ENCODE assay signal across 1 cellular context in genomic region chr12:6779667-6780459, GRCh38.
TF ChIP-seq lines count a peak whose summit lies in the region.

No MANE protein-coding gene starts in this region.

TF ChIP-seq in HepG2, 621 proteins besides CTCF, POLR2A, EP300 and RAD21 (continued from another document and continues in another):
- peak; percentile 16; the same call in 1 of the 2 replicates for TF ChIP-seq PATZ1 (CRISPR knock-in tag; IDR thresholded peaks at IDR 0.05)
- no peak for TF ChIP-seq ZNF569 (CRISPR knock-in tag; IDR thresholded peaks at IDR 0.05; ENCODE audit: borderline replicate concordance)
- TF ChIP-seq CBX5 (CRISPR knock-in tag; IDR thresholded peaks at IDR 0.05; ENCODE audit: borderline replicate concordance): no peak
- TF ChIP-seq IKZF5 (CRISPR knock-in tag; IDR thresholded peaks at IDR 0.05): no peak
- no peak for TF ChIP-seq HHEX (CRISPR knock-in tag; IDR thresholded peaks at IDR 0.05)
- no peak for TF ChIP-seq ZBTB43 (CRISPR knock-in tag; conservative IDR thresholded peaks at IDR 0.05)
- no peak for TF ChIP-seq PRPF4 (IDR thresholded peaks at IDR 0.05; ENCODE audit: low read depth, low read length, poor library complexity, severe bottlenecking)
- TF ChIP-seq PAWR (CRISPR knock-in tag; IDR thresholded peaks at IDR 0.05; ENCODE audit: borderline replicate concordance): no peak
- TF ChIP-seq ZFP90 (CRISPR knock-in tag; IDR thresholded peaks at IDR 0.05; ENCODE audit: borderline replicate concordance): no peak
- peak; percentile 22; the same call in 1 of the 2 replicates for TF ChIP-seq MED1 (CRISPR knock-in tag; IDR thresholded peaks at IDR 0.05)
- no peak for TF ChIP-seq ZNF703 (CRISPR knock-in tag; IDR thresholded peaks at IDR 0.05; ENCODE audit: borderline replicate concordance)
- TF ChIP-seq REXO4 (CRISPR knock-in tag; IDR thresholded peaks at IDR 0.05; ENCODE audit: borderline replicate concordance): no peak
- TF ChIP-seq ZUFSP (CRISPR knock-in tag; IDR thresholded peaks at IDR 0.05; ENCODE audit: borderline replicate concordance): no peak
- TF ChIP-seq ZNF773 (CRISPR knock-in tag; IDR thresholded peaks at IDR 0.05; ENCODE audit: borderline replicate concordance): no peak
- TF ChIP-seq MZF1 (CRISPR knock-in tag; IDR thresholded peaks at IDR 0.05; ENCODE audit: borderline replicate concordance): no peak
- TF ChIP-seq ZSCAN30 (CRISPR knock-in tag; IDR thresholded peaks at IDR 0.05): no peak
- peak; percentile 88; the same call in 1 of the 2 replicates for TF ChIP-seq MTF1 (CRISPR knock-in tag; IDR thresholded peaks at IDR 0.05)
- TF ChIP-seq HIC2 (CRISPR knock-in tag; IDR thresholded peaks at IDR 0.05; ENCODE audit: low read depth): peak; percentile 67; the same call in 1 of the 2 replicates
- no peak; the same call in 1 of the 2 replicates for TF ChIP-seq ZMYM4 (CRISPR knock-in tag; IDR thresholded peaks at IDR 0.05)
- no peak for TF ChIP-seq RXRA (CRISPR knock-in tag; IDR thresholded peaks at IDR 0.05)
- TF ChIP-seq STAT5B (CRISPR knock-in tag; IDR thresholded peaks at IDR 0.05): no peak
- TF ChIP-seq E2F1 (CRISPR knock-in tag; IDR thresholded peaks at IDR 0.05): no peak
- 0 out of 2 replicates have a peak, but pooled peaks have one; percentile 27 for TF ChIP-seq BCL3 (CRISPR knock-in tag; IDR thresholded peaks at IDR 0.05)
- peak; percentile 64; the same call in 1 of the 2 replicates for TF ChIP-seq BORCS8-MEF2B (CRISPR knock-in tag; IDR thresholded peaks at IDR 0.05)
- TF ChIP-seq FOXA3 (CRISPR knock-in tag; IDR thresholded peaks at IDR 0.05): peak; percentile 5; the same call in 1 of the 2 replicates
- TF ChIP-seq MXI1 (IDR thresholded peaks at IDR 0.05; ENCODE audit: borderline replicate concordance, low read depth, low read length): peak; percentile 55; the same call in 1 of the 3 replicates
- peak; percentile 86 for TF ChIP-seq PAXIP1 (CRISPR knock-in tag; conservative IDR thresholded peaks at IDR 0.05)
- TF ChIP-seq HBP1 (CRISPR knock-in tag; IDR thresholded peaks at IDR 0.05; ENCODE audit: low read depth): no peak
- TF ChIP-seq HNRNPLL (IDR thresholded peaks at IDR 0.05; ENCODE audit: low read depth, low read length, poor library complexity, severe bottlenecking): no peak
- TF ChIP-seq ZNF589 (CRISPR knock-in tag; conservative IDR thresholded peaks at IDR 0.05): no peak
- TF ChIP-seq HOXA9 (CRISPR knock-in tag; IDR thresholded peaks at IDR 0.05; ENCODE audit: borderline replicate concordance): no peak
- no peak for TF ChIP-seq NFAT5 (CRISPR knock-in tag; IDR thresholded peaks at IDR 0.05)
- TF ChIP-seq TBX2 (CRISPR knock-in tag; IDR thresholded peaks at IDR 0.05; ENCODE audit: borderline replicate concordance): peak; percentile 44; the same call in 1 of the 2 replicates
- TF ChIP-seq KLF15 (CRISPR knock-in tag; IDR thresholded peaks at IDR 0.05; ENCODE audit: borderline replicate concordance): no peak
- TF ChIP-seq BCL6 (CRISPR knock-in tag; IDR thresholded peaks at IDR 0.05): peak; percentile 25; the same call in 1 of the 2 replicates
- TF ChIP-seq GATAD2A (CRISPR knock-in tag; IDR thresholded peaks at IDR 0.05): peak; percentile 38; the same call in 1 of the 2 replicates
- TF ChIP-seq REPIN1 (CRISPR knock-in tag; IDR thresholded peaks at IDR 0.05; ENCODE audit: borderline replicate concordance, low read depth): 0 out of 2 replicates have a peak, but pooled peaks have one; percentile 36
- no peak for TF ChIP-seq ZNF530 (CRISPR knock-in tag; IDR thresholded peaks at IDR 0.05; ENCODE audit: low read depth)
